Comparison of ENCODE assay signal across 14 cellular contexts in genomic region chr3:182789371-182789770, GRCh38. TPM values are rescaled to one million over a fixed set of nuclear protein-coding genes. Genes with fewer than 3 reads are reported as not detected.
DNase-seq lines count a peak whose midpoint lies in the region; ATAC-seq, FAIRE-seq and TF ChIP-seq lines count a peak whose summit lies in the region.
"Had no signal": no experiment of that assay in that cellular context is flagged by ENCODE, and none has a peak within 500 bp of the region (broad histone marks: within the 10 kb centered on the region; RNA-seq: fewer than 3 reads in every experiment).

No MANE protein-coding gene starts in this region.

- no peaks in the 10 kb centered on the region for H3K4me1 ChIP-seq in vagina
- H3K4me1 ChIP-seq: breast epithelium, SJSA1 had no signal

- peaks cover 13% of the 10 kb centered on the region for H3K27me3 Mint-ChIP-seq in progenitor cell of endocrine pancreas

- DNase-seq in HT1080 (ENCODE audit: low read depth) (peak; percentile 39), iris pigment epithelial cell (ENCODE audit: low read depth) (peak; percentile 52), urothelium cell line (ENCODE audit: low spot score) (no peak), vagina (ENCODE audit: extremely low spot score in 2 of 2) (no peak), progenitor cell of endocrine pancreas (ENCODE audit: low spot score, unreplicated experiment) (no peak), NCI-H1436 treated with DMSO at 0.1 percent for 48 hours (lab: John Stamatoyannopoulos, UW) (no peak)
- DNase-seq: H9, mucosa of descending colon, NCI-H510A treated with DMSO at 0.1 percent for 48 hours had no signal

- TF ChIP-seq CTCF in vagina (IDR thresholded peaks at IDR 0.05) (no peak), progenitor cell of endocrine pancreas (IDR thresholded peaks at IDR 0.05; ENCODE audit: unreplicated experiment) (no peak)

- no peak overlapping the region for H3K4me3 ChIP-seq in vagina
- H3K4me3 ChIP-seq: breast epithelium, mucosa of descending colon, SJSA1 had no signal

- H3K9me3 ChIP-seq in vagina, result no peaks in the 10 kb centered on the region
- H3K9me3 ChIP-seq: breast epithelium, mucosa of descending colon had no signal

- no peak overlapping the region for H3K27ac ChIP-seq in vagina
- H3K27ac ChIP-seq: breast epithelium, SJSA1 had no signal

- FAIRE-seq in urothelium cell line (lab: Jason Lieb, UNC), result no peak
- FAIRE-seq: D721Med had no signal

- no peaks in the 10 kb centered on the region for H3K36me3 Mint-ChIP-seq in progenitor cell of endocrine pancreas (ENCODE audit: insufficient read depth)

- no peaks in the 10 kb centered on the region for H3K36me3 ChIP-seq in vagina
- H3K36me3 ChIP-seq: breast epithelium had no signal

- TF ChIP-seq POLR2A in vagina (IDR thresholded peaks at IDR 0.05), result no peak

- ATAC-seq in GM18508 (IDR thresholded peaks at IDR 0.05; ENCODE audit: insufficient read depth, unreplicated experiment) (peak; percentile 37), GM21529 (IDR thresholded peaks at IDR 0.05; ENCODE audit: unreplicated experiment) (peak; percentile 26)
- ATAC-seq: mucosa of descending colon had no signal

- no peak overlapping the region for H3K4me3 Mint-ChIP-seq in progenitor cell of endocrine pancreas (ENCODE audit: low read depth)
- H3K4me3 Mint-ChIP-seq: H9 had no signal

- H3K9me3 Mint-ChIP-seq in progenitor cell of endocrine pancreas (ENCODE audit: low read depth), result no peaks in the 10 kb centered on the region
- H3K9me3 Mint-ChIP-seq: H9 had no signal

- intact Hi-C loops in vagina (cut with DNase I), result no loop called here

- H3K27me3 ChIP-seq in vagina, result no peaks in the 10 kb centered on the region

- peaks cover 2% of the 10 kb centered on the region for H3K4me1 Mint-ChIP-seq in progenitor cell of endocrine pancreas (ENCODE audit: low read depth)

- H3K27ac Mint-ChIP-seq in progenitor cell of endocrine pancreas, result no peak overlapping the region
- H3K27ac Mint-ChIP-seq: H9 had no signal

RNA-seq across cellular contexts. Expression of gene ATP11B, which starts 3.9 kb away (rescaled TPM):
- total RNA-seq in HT1080 (2014; rRNA removed; shearing (Covaris generic)), result 30.3 and 41.8 TPM in 2 replicates
- 43.3 and 60.6 TPM in 2 replicates for polyA plus RNA-seq in HT1080 (2015; cell fraction: cytosol; rRNA removed)
- polyA plus RNA-seq in HT1080 (2015; cell fraction: nucleus; rRNA removed), result 51.5 and 52.7 TPM in 2 replicates
- 100 TPM for total RNA-seq in vagina
- total RNA-seq in progenitor cell of endocrine pancreas, result 119 and 127 TPM in 2 replicates

Comparison
In these comparisons a context has a peak if more than half of its experiments do, and no peak if none do; other contexts are left out.
1. DNase-seq: peak in HT1080 (single experiment) and iris pigment epithelial cell (single experiment); none in urothelium cell line (single experiment), vagina (0 of 2), progenitor cell of endocrine pancreas (single experiment) and NCI-H1436 treated with DMSO at 0.1 percent for 48 hours (single experiment).